Comparison of ENCODE assay signal across 1 cellular context in genomic region chr22:39528681-39529486, GRCh38.
A peak's percentile ranks its signal among the peaks of the same experiment; 100 is the strongest.
TF ChIP-seq lines count a peak whose summit lies in the region.

No MANE protein-coding gene starts in this region.

TF ChIP-seq in HEK293, 187 proteins besides CTCF, POLR2A, EP300 and RAD21 (continued from another document and continues in another):
- TF ChIP-seq HIC1 (tag by site-specific recombination; IDR thresholded peaks at IDR 0.05) (peak; percentile 65), ZNF23 (tag by site-specific recombination; IDR thresholded peaks at IDR 0.05; ENCODE audit: borderline replicate concordance) (no peak), ATF2 (tag by site-specific recombination; IDR thresholded peaks at IDR 0.05; ENCODE audit: low read depth) (no peak), ZNF426 (tag by site-specific recombination; IDR thresholded peaks at IDR 0.05) (no peak), ZNF2 (tag by site-specific recombination; IDR thresholded peaks at IDR 0.05) (peak; percentile 96), ZFP41 (tag by site-specific recombination; IDR thresholded peaks at IDR 0.05; ENCODE audit: borderline replicate concordance) (no peak), ZFHX2 (tag by site-specific recombination; conservative IDR thresholded peaks at IDR 0.05) (peak; percentile 35; the same call in 1 of the 2 replicates), OVOL3 (tag by site-specific recombination; IDR thresholded peaks at IDR 0.05) (no peak; the same call in 1 of the 2 replicates), ZSCAN16 (tag by site-specific recombination; IDR thresholded peaks at IDR 0.05) (no peak), ZNF18 (tag by site-specific recombination; IDR thresholded peaks at IDR 0.05) (no peak), ZNF544 (tag by site-specific recombination; IDR thresholded peaks at IDR 0.05) (no peak), ZNF112 (tag by site-specific recombination; IDR thresholded peaks at IDR 0.05) (no peak), GFI1B (tag by site-specific recombination; IDR thresholded peaks at IDR 0.05) (no peak), ZNF626 (tag by site-specific recombination; IDR thresholded peaks at IDR 0.05) (no peak), ZNF404 (tag by site-specific recombination; IDR thresholded peaks at IDR 0.05) (no peak), TCF7L2 (IDR thresholded peaks at IDR 0.05; ENCODE audit: borderline replicate concordance, low read depth, low read length) (no peak), ZNF140 (tag by site-specific recombination; IDR thresholded peaks at IDR 0.05) (no peak), ZNF174 (tag by site-specific recombination; IDR thresholded peaks at IDR 0.05) (no peak), ZNF280C (tag by site-specific recombination; IDR thresholded peaks at IDR 0.05) (no peak), REST (tag by site-specific recombination; IDR thresholded peaks at IDR 0.05) (no peak), SCRT1 (tag by site-specific recombination; IDR thresholded peaks at IDR 0.05; ENCODE audit: borderline replicate concordance) (no peak), ZNF585B (tag by site-specific recombination; IDR thresholded peaks at IDR 0.05) (no peak), ZSCAN23 (tag by site-specific recombination; IDR thresholded peaks at IDR 0.05) (peak; percentile 90), ZBTB1 (tag by site-specific recombination; IDR thresholded peaks at IDR 0.05) (no peak), RBAK (tag by site-specific recombination; IDR thresholded peaks at IDR 0.05) (no peak), ZNF449 (tag by site-specific recombination; IDR thresholded peaks at IDR 0.05) (peak; percentile 53; the same call in 1 of the 2 replicates), YY1 (tag by site-specific recombination; IDR thresholded peaks at IDR 0.05) (peak; percentile 72), ZNF394 (tag by site-specific recombination; IDR thresholded peaks at IDR 0.05; ENCODE audit: borderline replicate concordance) (peak; percentile 78), ZNF561 (tag by site-specific recombination; IDR thresholded peaks at IDR 0.05; ENCODE audit: borderline replicate concordance) (peak; percentile 64), MZF1 (tag by site-specific recombination; IDR thresholded peaks at IDR 0.05; ENCODE audit: borderline replicate concordance) (no peak), ZNF596 (tag by site-specific recombination; IDR thresholded peaks at IDR 0.05) (no peak), ZNF692 (tag by site-specific recombination; IDR thresholded peaks at IDR 0.05) (peak; percentile 90), ZNF843 (tag by site-specific recombination; IDR thresholded peaks at IDR 0.05) (no peak), ZNF280D (tag by site-specific recombination; IDR thresholded peaks at IDR 0.05) (peak; percentile 89), ZNF335 (tag by site-specific recombination; conservative IDR thresholded peaks at IDR 0.05) (peak; percentile 61), ZNF133 (tag by site-specific recombination; IDR thresholded peaks at IDR 0.05) (no peak), MYNN (tag by site-specific recombination; IDR thresholded peaks at IDR 0.05; ENCODE audit: borderline replicate concordance) (no peak), GLI4 (tag by site-specific recombination; IDR thresholded peaks at IDR 0.05) (no peak), ZNF707 (tag by site-specific recombination; IDR thresholded peaks at IDR 0.05) (no peak)
- TF ChIP-seq, protein P1, sequence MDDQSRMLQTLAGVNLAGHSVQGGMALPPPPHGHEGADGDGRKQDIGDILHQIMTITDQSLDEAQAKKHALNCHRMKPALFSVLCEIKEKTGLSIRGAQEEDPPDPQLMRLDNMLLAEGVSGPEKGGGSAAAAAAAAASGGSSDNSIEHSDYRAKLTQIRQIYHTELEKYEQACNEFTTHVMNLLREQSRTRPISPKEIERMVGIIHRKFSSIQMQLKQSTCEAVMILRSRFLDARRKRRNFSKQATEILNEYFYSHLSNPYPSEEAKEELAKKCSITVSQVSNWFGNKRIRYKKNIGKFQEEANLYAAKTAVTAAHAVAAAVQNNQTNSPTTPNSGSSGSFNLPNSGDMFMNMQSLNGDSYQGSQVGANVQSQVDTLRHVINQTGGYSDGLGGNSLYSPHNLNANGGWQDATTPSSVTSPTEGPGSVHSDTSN (CRISPR knock-in tag; IDR thresholded peaks at IDR 0.05) = peak; percentile 77; the same call in 1 of the 2 replicates
- TF ChIP-seq, protein P2, sequence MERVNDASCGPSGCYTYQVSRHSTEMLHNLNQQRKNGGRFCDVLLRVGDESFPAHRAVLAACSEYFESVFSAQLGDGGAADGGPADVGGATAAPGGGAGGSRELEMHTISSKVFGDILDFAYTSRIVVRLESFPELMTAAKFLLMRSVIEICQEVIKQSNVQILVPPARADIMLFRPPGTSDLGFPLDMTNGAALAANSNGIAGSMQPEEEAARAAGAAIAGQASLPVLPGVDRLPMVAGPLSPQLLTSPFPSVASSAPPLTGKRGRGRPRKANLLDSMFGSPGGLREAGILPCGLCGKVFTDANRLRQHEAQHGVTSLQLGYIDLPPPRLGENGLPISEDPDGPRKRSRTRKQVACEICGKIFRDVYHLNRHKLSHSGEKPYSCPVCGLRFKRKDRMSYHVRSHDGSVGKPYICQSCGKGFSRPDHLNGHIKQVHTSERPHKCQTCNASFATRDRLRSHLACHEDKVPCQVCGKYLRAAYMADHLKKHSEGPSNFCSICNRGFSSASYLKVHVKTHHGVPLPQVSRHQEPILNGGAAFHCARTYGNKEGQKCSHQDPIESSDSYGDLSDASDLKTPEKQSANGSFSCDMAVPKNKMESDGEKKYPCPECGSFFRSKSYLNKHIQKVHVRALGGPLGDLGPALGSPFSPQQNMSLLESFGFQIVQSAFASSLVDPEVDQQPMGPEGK (tag by site-specific recombination; IDR thresholded peaks at IDR 0.05) = peak; percentile 64; the same call in 1 of the 2 replicates
